ENCODE assay signal across 8 cellular contexts in genomic region chr11:123062892-123063395, GRCh38. TPM values are rescaled to one million over a fixed set of nuclear protein-coding genes. Genes with fewer than 3 reads are reported as not detected.
DNase-seq lines count a peak whose midpoint lies in the region; ATAC-seq and TF ChIP-seq lines count a peak whose summit lies in the region.

No MANE protein-coding gene starts in this region.

- no peaks in the 10 kb centered on the region for H3K27me3 Mint-ChIP-seq in activated CD4-positive, alpha-beta memory T cell treated with anti-CD3 and anti-CD28 coated beads for 36 hours

- no peaks in the 10 kb centered on the region for H3K9me3 ChIP-seq in HUES48 (ENCODE audit: control insufficient read depth, insufficient read depth, low read length)
- no peaks in the 10 kb centered on the region for H3K9me3 ChIP-seq in heart left ventricle
- H3K9me3 ChIP-seq in psoas muscle = no peaks in the 10 kb centered on the region

- peak; percentile 80 for DNase-seq in DMS53 (lab: John Stamatoyannopoulos, UW)
- DNase-seq in DMS53 treated with DMSO at 0.1 percent for 48 hours (lab: John Stamatoyannopoulos, UW; ENCODE audit: unreplicated experiment) = no peak
- DNase-seq in activated CD4-positive, alpha-beta memory T cell treated with anti-CD3 and anti-CD28 coated beads for 36 hours = no peak
- no peak for DNase-seq in heart left ventricle
- no peak for DNase-seq in psoas muscle
- DNase-seq in RKO (ENCODE audit: low spot score) = no peak
- no peak for DNase-seq in stimulated activated CD4-positive, alpha-beta T cell treated with anti-CD3 and anti-CD28 coated beads, Interleukin-1b, Interleukin-23, amount 100 ng/mL, for 48 hours

- WGBS in heart left ventricle, 4 donors = 0 to 1% (median 0%) methylated on average over 29 of the region's 29 CpGs
- WGBS in psoas muscle, 3 donors = 0 to 1% (median 0%) methylated on average over 29 of the region's 29 CpGs

- H3K27me3 ChIP-seq in HUES48 (ENCODE audit: control insufficient read depth, insufficient read depth, low read length) = no peaks in the 10 kb centered on the region
- H3K27me3 ChIP-seq in heart left ventricle = no peaks in the 10 kb centered on the region
- H3K27me3 ChIP-seq in psoas muscle (ENCODE audit: insufficient read depth in 3 of 3, low read length in 2 of 3) = no peaks in the 10 kb centered on the region

- H3K4me1 ChIP-seq in HUES48 (ENCODE audit: control insufficient read depth, insufficient read depth, low read length) (peaks cover 10% of the 10 kb centered on the region), heart left ventricle (peaks cover 0 to 64% (median 44%) of the 10 kb centered on the region in 12 donors), psoas muscle (peaks cover 57% of the 10 kb centered on the region)

- POLR2A ChIA-PET in activated CD4-positive, alpha-beta memory T cell treated with anti-CD3 and anti-CD28 coated beads for 36 hours (lab: Charles Lee) = interaction anchor here (1.0 to 12.4 kb wide), 6 partner anchors 7 to 295 kb away, joined by 3 to 202 read pairs (median 6); no protein-coding TSS in a partner anchor

- H3K27ac ChIP-seq in HUES48 (ENCODE audit: low read depth, low read length) (peak overlapping the region; percentile 100), heart left ventricle (peak overlapping the region; percentile 96 to 100 (median 99)), psoas muscle (peak overlapping the region; percentile 100)

- TF ChIP-seq CTCF in heart left ventricle (IDR thresholded peaks at IDR 0.05) = no peak
- TF ChIP-seq CTCF in psoas muscle (IDR thresholded peaks at IDR 0.05) = no peak

- H3K4me3 ChIP-seq in HUES48 (ENCODE audit: low read depth, low read length) (peak overlapping the region; percentile 95), heart left ventricle (peak overlapping the region; percentile 67 to 96 (median 92)), psoas muscle (peak overlapping the region; percentile 91)

- ATAC-seq in heart left ventricle (peak in 3 of 4 donors; percentile 3 to 19 (median 18)), psoas muscle (peak; percentile 11 to 42 (median 22))

- H3K36me3 Mint-ChIP-seq in activated CD4-positive, alpha-beta memory T cell treated with anti-CD3 and anti-CD28 coated beads for 36 hours = peaks cover 50% of the 10 kb centered on the region

- H3K4me3 Mint-ChIP-seq in activated CD4-positive, alpha-beta memory T cell treated with anti-CD3 and anti-CD28 coated beads for 36 hours = peak overlapping the region; percentile 99

- H3K4me1 Mint-ChIP-seq in activated CD4-positive, alpha-beta memory T cell treated with anti-CD3 and anti-CD28 coated beads for 36 hours (ENCODE audit: low read depth) = peaks cover 41% of the 10 kb centered on the region

- peak overlapping the region; percentile 100 for H3K27ac Mint-ChIP-seq in activated CD4-positive, alpha-beta memory T cell treated with anti-CD3 and anti-CD28 coated beads for 36 hours

- intact Hi-C loops in activated CD4-positive, alpha-beta memory T cell treated with anti-CD3 and anti-CD28 coated beads for 36 hours (cut with micrococcal nuclease) = loop anchor here (1.0 to 5.0 kb wide), 12 partner anchors 7 to 1601 kb away; partner anchors contain the start of gene GRAMD1B
- intact Hi-C loops in heart left ventricle (cut with DNase I) = loop anchor here in 3 of 10 donors (2.0 to 5.0 kb wide), 3 partner anchors 20 to 74 kb away; no protein-coding TSS in a partner anchor
- intact Hi-C loops in psoas muscle (cut with DNase I) = no loop called here

- H3K9ac ChIP-seq in HUES48 (ENCODE audit: low read depth, low read length) = peak overlapping the region; percentile 99

- no peak for TF ChIP-seq POLR2A in heart left ventricle (IDR thresholded peaks at IDR 0.05)

- CTCF ChIA-PET in activated CD4-positive, alpha-beta memory T cell treated with anti-CD3 and anti-CD28 coated beads for 36 hours (lab: Charles Lee) = interaction anchor here (1.2 to 1.4 kb wide), 3 partner anchors 9 to 42 kb away, joined by 3 to 7 read pairs (median 5); no protein-coding TSS in a partner anchor

- peaks cover 37% of the 10 kb centered on the region for H3K36me3 ChIP-seq in HUES48 (ENCODE audit: control insufficient read depth, insufficient read depth, low read length)
- peaks cover 6 to 33% (median 32%) of the 10 kb centered on the region in 9 donors for H3K36me3 ChIP-seq in heart left ventricle
- H3K36me3 ChIP-seq in psoas muscle (ENCODE audit: insufficient read depth in 1 of 2, low read depth in 1 of 2) = peaks cover 12 to 33% of the 10 kb centered on the region in 2 donors

- H3K9me3 Mint-ChIP-seq in activated CD4-positive, alpha-beta memory T cell treated with anti-CD3 and anti-CD28 coated beads for 36 hours = no peaks in the 10 kb centered on the region

RNA-seq across cellular contexts. Expression of gene HSPA8, which starts 1.0 kb away (rescaled TPM):
- 1,000 to 10,000 TPM; 2,378 to 2,407 TPM for total RNA-seq in activated CD4-positive, alpha-beta memory T cell treated with anti-CD3 and anti-CD28 coated beads for 36 hours
- total RNA-seq in heart left ventricle (1,000 to 10,000 TPM in 7 of 9 donors, 100 to 1,000 TPM in 2; 650 to 1,438 (median 1,101) TPM), psoas muscle (1,000 to 10,000 TPM; 1,127 to 2,415 (median 1,519) TPM)
- polyA plus RNA-seq in heart left ventricle (1,000 to 10,000 TPM in 1 of 2 donors, 10 to 100 TPM in 1; 58.9 to 2,193 TPM), psoas muscle (1,000 to 10,000 TPM; 1,414 to 3,112 (median 2,704) TPM)
